8 cellular contexts compared by ENCODE assay signal in genomic region chr7:94656658-94656924, GRCh38.
DNase-seq lines count a peak whose midpoint lies in the region; ATAC-seq and TF ChIP-seq lines count a peak whose summit lies in the region.

No MANE protein-coding gene starts in this region.

- H3K36me3 ChIP-seq in GM06990 (ENCODE audit: control insufficient read depth, insufficient read depth, low read length) (no peaks in the 10 kb centered on the region), SK-N-MC (ENCODE audit: insufficient read depth, low read length) (no peaks in the 10 kb centered on the region), rectal smooth muscle tissue (ENCODE audit: control insufficient read depth, insufficient read depth, low read length) (no peaks in the 10 kb centered on the region)

- H3K27ac ChIP-seq in SK-N-MC, result no peak overlapping the region
- peak overlapping the region; percentile 64 for H3K27ac ChIP-seq in rectal smooth muscle tissue (ENCODE audit: low read depth, low read length)

- DNase-seq in GM06990 (ENCODE audit: extremely low read depth, insufficient read length) (no peak), SK-N-MC (ENCODE audit: low read depth, low spot score) (no peak), fibroblast of mammary gland (ENCODE audit: low read depth) (no peak), GF-D8 (lab: John Stamatoyannopoulos, UW) (no peak)
- no peak for DNase-seq in activated CD4-positive, alpha-beta T cell treated with anti-CD3 and anti-CD28 coated beads for 1 hour

- H3K9me3 ChIP-seq in SK-N-MC (ENCODE audit: low read depth, low read length), result no peaks in the 10 kb centered on the region

- TF ChIP-seq CTCF in GM06990 (IDR thresholded peaks at IDR 0.05; ENCODE audit: insufficient read depth, low read length, poor library complexity, severe bottlenecking) (no peak), fibroblast of mammary gland (conservative IDR thresholded peaks at IDR 0.05; ENCODE audit: control insufficient read depth, insufficient read depth, low read depth, low read length) (no peak)

- H3K9ac ChIP-seq in SK-N-MC (ENCODE audit: insufficient read length) (peak overlapping the region; percentile 56), rectal smooth muscle tissue (ENCODE audit: low read length) (no peak overlapping the region)

- no peaks in the 10 kb centered on the region for H3K27me3 ChIP-seq in GM06990 (replicated peaks; ENCODE audit: control insufficient read depth, insufficient read depth, low read length)
- peaks cover 3% of the 10 kb centered on the region for H3K27me3 ChIP-seq in rectal smooth muscle tissue (ENCODE audit: control insufficient read depth, insufficient read depth, low read length)

- peaks cover 4% of the 10 kb centered on the region for H3K4me1 ChIP-seq in rectal smooth muscle tissue (ENCODE audit: control insufficient read depth, insufficient read depth, low read length)

- ATAC-seq in HG03565 (IDR thresholded peaks at IDR 0.05; ENCODE audit: unreplicated experiment) (no peak), HG03108 (IDR thresholded peaks at IDR 0.05; ENCODE audit: unreplicated experiment) (no peak)

- peak overlapping the region; percentile 65 for H3K4me3 ChIP-seq in GM06990 (replicated peaks; ENCODE audit: low read depth, low read length)
- peak overlapping the region; percentile 88 for H3K4me3 ChIP-seq in SK-N-MC
- peak overlapping the region; percentile 63 for H3K4me3 ChIP-seq in fibroblast of mammary gland (ENCODE audit: control insufficient read depth, low read depth, low read length)
- peak overlapping the region; percentile 66 for H3K4me3 ChIP-seq in rectal smooth muscle tissue (ENCODE audit: low read length)
